ENCODE assay signal across 8 cellular contexts in the genomic region with DNA sequence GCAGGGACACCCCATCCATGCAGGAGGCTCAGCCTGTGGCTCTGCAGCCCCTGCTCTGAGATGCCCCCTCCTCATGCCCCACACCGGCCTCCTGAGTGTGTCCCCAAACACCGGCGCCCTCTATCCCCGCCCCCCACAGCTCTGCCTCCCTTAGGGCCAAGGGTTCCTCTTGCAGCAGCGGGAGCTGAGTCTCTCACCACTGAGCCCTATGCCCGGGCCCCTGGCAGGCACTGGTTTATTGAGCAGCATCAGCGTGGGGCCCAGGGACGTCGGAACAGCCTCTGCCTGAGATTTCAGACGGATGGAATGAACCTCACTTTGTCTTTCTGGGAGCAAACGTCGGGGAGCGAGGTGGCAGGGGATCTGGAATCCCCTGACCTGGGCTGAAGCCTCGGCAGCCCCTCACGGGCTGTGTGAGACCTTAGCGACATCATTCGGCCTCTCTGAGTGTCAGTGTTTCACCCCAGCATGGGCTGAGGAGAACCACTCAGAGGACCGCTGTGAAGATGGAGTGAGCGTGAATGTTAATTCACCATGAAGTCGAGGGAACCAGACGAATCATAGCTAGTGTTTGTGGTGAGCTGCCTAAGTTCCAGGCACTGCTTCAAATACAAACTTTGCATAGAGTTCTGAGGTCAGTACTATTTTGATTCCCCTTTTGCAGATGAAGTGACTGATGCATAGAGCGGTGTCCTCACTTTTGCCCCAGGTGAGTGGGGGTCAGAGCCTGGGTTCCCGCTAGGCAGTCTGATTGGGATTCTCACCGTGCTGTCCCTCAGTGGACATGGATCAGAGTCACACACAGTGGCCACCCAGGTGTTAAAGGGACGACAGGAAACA. TPM values are rescaled to one million over a fixed set of nuclear protein-coding genes. Genes with fewer than 3 reads are reported as not detected.
DNase-seq lines count a peak whose midpoint lies in the region; ATAC-seq and TF ChIP-seq lines count a peak whose summit lies in the region.

No MANE protein-coding gene starts in this region.

- DNase-seq in Karpas-422 = peak; percentile 87
- peak; percentile 79 for DNase-seq in osteoblast (ENCODE audit: insufficient read length, low spot score, missing footprints)
- no peak for DNase-seq in DMS 273 treated with DMSO at 0.1 percent for 48 hours (lab: John Stamatoyannopoulos, UW)
- DNase-seq in BE2C = no peak
- no peak for DNase-seq in NCI-H510A (lab: John Stamatoyannopoulos, UW)

- H3K27me3 ChIP-seq in Karpas-422 (ENCODE audit: low read length) (no peaks in the 10 kb centered on the region), osteoblast (ENCODE audit: insufficient read depth, low read length) (peaks cover 15% of the 10 kb centered on the region), BE2C (peaks cover 20% of the 10 kb centered on the region)

- H3K9ac ChIP-seq in Karpas-422 (ENCODE audit: low read length) = peak overlapping the region; percentile 73

- H4K20me1 ChIP-seq in Karpas-422 (ENCODE audit: insufficient read depth, low read depth, low read length) = peaks cover 9% of the 10 kb centered on the region; the same call in 1 of the 2 replicates
- H4K20me1 ChIP-seq in osteoblast (ENCODE audit: insufficient read depth, low read length) = no peaks in the 10 kb centered on the region

- TF ChIP-seq CTCF in HEK293 (tag by site-specific recombination; IDR thresholded peaks at IDR 0.05) (no peak), osteoblast (IDR thresholded peaks at IDR 0.05; ENCODE audit: extremely low read depth, low read depth, low read length) (no peak), BE2C (IDR thresholded peaks at IDR 0.05; ENCODE audit: low read depth, low read length) (no peak)

- no peaks in the 10 kb centered on the region for H3K79me2 ChIP-seq in Karpas-422 (ENCODE audit: low read length)
- H3K79me2 ChIP-seq in osteoblast (ENCODE audit: insufficient read depth, low read length) = no peaks in the 10 kb centered on the region

- no peaks in the 10 kb centered on the region; the same call in 1 of the 2 replicates for H3K4me1 ChIP-seq in HEK293 (ENCODE audit: control insufficient read depth, insufficient read depth, low read length)
- peaks cover 86% of the 10 kb centered on the region for H3K4me1 ChIP-seq in Karpas-422 (ENCODE audit: low read length)
- peaks cover 14% of the 10 kb centered on the region for H3K4me1 ChIP-seq in osteoblast (ENCODE audit: insufficient read depth, low read length)
- H3K4me1 ChIP-seq in BE2C = peaks cover 17% of the 10 kb centered on the region

- peak overlapping the region; percentile 91 for H3K4me2 ChIP-seq in Karpas-422 (ENCODE audit: low read depth, low read length, poor library complexity, severe bottlenecking)
- no peak overlapping the region for H3K4me2 ChIP-seq in osteoblast (ENCODE audit: insufficient read depth, low read length)

- H3K9me2 ChIP-seq in Karpas-422 (replicated peaks; ENCODE audit: insufficient read depth, low read length) = no peaks in the 10 kb centered on the region

- CTCF ChIA-PET in HEK293 (lab: Yijun Ruan, JAX) = interaction anchor here (0.5 to 0.7 kb wide), 4 partner anchors 65 to 1714 kb away, joined by 3 to 6 read pairs (median 4); no protein-coding TSS in a partner anchor

- no peak overlapping the region for H3K27ac ChIP-seq in HEK293 (ENCODE audit: extremely low read depth, low read depth, low read length)
- H3K27ac ChIP-seq in Karpas-422 (ENCODE audit: low read length) = peak overlapping the region; percentile 96
- H3K27ac ChIP-seq in osteoblast (ENCODE audit: low read depth, low read length) = no peak overlapping the region

- H2AFZ ChIP-seq in Karpas-422 (ENCODE audit: low read length) = no peak overlapping the region
- no peak overlapping the region for H2AFZ ChIP-seq in osteoblast (ENCODE audit: low read length)

- POLR2A ChIA-PET in HEK293 (lab: Yijun Ruan, JAX) = no interaction called here

- no peaks in the 10 kb centered on the region for H3K9me3 ChIP-seq in HEK293 (ENCODE audit: control insufficient read depth, insufficient read depth, low read depth, low read length)
- no peaks in the 10 kb centered on the region for H3K9me3 ChIP-seq in Karpas-422 (ENCODE audit: low read length)
- H3K9me3 ChIP-seq in osteoblast (ENCODE audit: low read depth, low read length) = no peaks in the 10 kb centered on the region
- H3K9me3 ChIP-seq in BE2C = no peaks in the 10 kb centered on the region

- H3K36me3 ChIP-seq in HEK293 (ENCODE audit: control insufficient read depth in 2 of 2, insufficient read depth in 1 of 2, low read length in 2 of 2) (no peaks in the 10 kb centered on the region), Karpas-422 (ENCODE audit: insufficient read depth, low read length) (no peaks in the 10 kb centered on the region), osteoblast (ENCODE audit: insufficient read depth, low read length) (no peaks in the 10 kb centered on the region), BE2C (no peaks in the 10 kb centered on the region)

- peak; percentile 39 for ATAC-seq in GM18870 (IDR thresholded peaks at IDR 0.05; ENCODE audit: unreplicated experiment)
- ATAC-seq in HG03460 (IDR thresholded peaks at IDR 0.05; ENCODE audit: unreplicated experiment) = no peak

- H3K4me3 ChIP-seq in HEK293 (ENCODE audit: low read depth, low read length) = no peak overlapping the region
- H3K4me3 ChIP-seq in Karpas-422 (ENCODE audit: low read length) = peak overlapping the region; percentile 63
- H3K4me3 ChIP-seq in osteoblast (ENCODE audit: insufficient read depth, low read length) = no peak overlapping the region
- no peak overlapping the region for H3K4me3 ChIP-seq in BE2C (ENCODE audit: low read depth, low read length)

TF ChIP-seq in HEK293, 187 proteins besides CTCF, POLR2A, EP300 and RAD21:
- TF ChIP-seq GLIS1 (tag by site-specific recombination; IDR thresholded peaks at IDR 0.05) = 0 out of 2 replicates have a peak, but pooled peaks have one; percentile 7
- TF ChIP-seq ZNF354C (tag by site-specific recombination; IDR thresholded peaks at IDR 0.05; ENCODE audit: borderline replicate concordance, low read depth) = no peak
- no peak for TF ChIP-seq KLF1 (tag by site-specific recombination; IDR thresholded peaks at IDR 0.05)
- TF ChIP-seq ZIC2 (tag by site-specific recombination; IDR thresholded peaks at IDR 0.05) = peak; percentile 65

RNA-seq across cellular contexts. Expression of a gene that starts 5.3 kb away (rescaled TPM):
- 13.3 and 24.5 TPM in 2 replicates for total RNA-seq in Karpas-422 (2014; rRNA removed; shearing (Covaris generic); ENCODE audit: low replicate concordance)
- 0.59 and 0.72 TPM in 2 replicates for total RNA-seq in osteoblast
- polyA plus RNA-seq in BE2C (2012; ENCODE audit: insufficient read depth, insufficient read length, low read depth) = 1.4 TPM

RNA-seq across cellular contexts. Expression of a gene that starts 43.2 kb away (rescaled TPM):
- 24.2 and 76.8 TPM in 2 replicates for total RNA-seq in Karpas-422 (2014; rRNA removed; shearing (Covaris generic); ENCODE audit: low replicate concordance)
- 28.6 and 30.1 TPM in 2 replicates for total RNA-seq in osteoblast
- 133 TPM for polyA plus RNA-seq in BE2C (2012; ENCODE audit: insufficient read depth, insufficient read length, low read depth)

RNA-seq across cellular contexts. Expression of a gene that starts 43.3 kb away (rescaled TPM):
- 417 and 584 TPM in 2 replicates for total RNA-seq in Karpas-422 (2014; rRNA removed; shearing (Covaris generic); ENCODE audit: low replicate concordance)
- total RNA-seq in osteoblast = 277 and 297 TPM in 2 replicates
- polyA plus RNA-seq in BE2C (2012; ENCODE audit: insufficient read depth, insufficient read length, low read depth) = 1,288 TPM

Comparison
In these comparisons a context has a peak if more than half of its experiments do, and no peak if none do; other contexts are left out.
1. DNase-seq: peak in Karpas-422 (single experiment) and osteoblast (single experiment); none in DMS 273 treated with DMSO at 0.1 percent for 48 hours (single experiment), BE2C (single experiment) and NCI-H510A (single experiment).